In the genomic region with DNA sequence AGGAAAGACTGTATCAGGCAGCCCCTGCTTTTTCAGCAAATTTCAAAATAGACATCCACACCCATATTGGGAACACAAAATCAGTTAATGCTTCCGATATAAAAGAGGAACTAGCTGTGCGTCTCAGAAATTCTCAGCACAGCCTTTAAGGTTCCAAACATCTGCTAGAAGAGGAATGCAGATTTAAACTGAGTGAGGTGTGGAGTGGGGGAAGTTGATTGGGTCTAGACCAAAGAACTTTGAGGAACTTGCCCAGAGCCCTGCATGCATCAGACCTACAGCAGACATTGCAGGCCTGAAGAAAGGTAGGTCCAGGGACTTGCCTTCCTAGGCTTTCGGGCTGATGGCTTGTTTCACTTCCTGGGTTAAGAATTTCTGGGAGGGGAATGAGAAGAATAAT, we compare ENCODE assay signal across 14 cellular contexts. TPM values are rescaled to one million over a fixed set of nuclear protein-coding genes. Genes with fewer than 3 reads are reported as not detected.
DNase-seq lines count a peak whose midpoint lies in the region; ATAC-seq and TF ChIP-seq lines count a peak whose summit lies in the region.
"Had no signal": no experiment of that assay in that cellular context is flagged by ENCODE, and none has a peak within 500 bp of the region (broad histone marks: within the 10 kb centered on the region; RNA-seq: fewer than 3 reads in every experiment).

A gene (plus strand): TSS at position 255 of the 400 bp plus-strand sequence. CDS start 10 bp downstream, at position 265.

- no peaks in the 10 kb centered on the region for H3K4me1 Mint-ChIP-seq in stimulated activated naive CD8-positive, alpha-beta T cell treated with anti-CD3 and anti-CD28 coated beads, Interleukin-15, amount 100 ng/mL, for 72 hours

- H3K36me3 ChIP-seq in colonic mucosa (no peaks in the 10 kb centered on the region), muscle layer of duodenum (ENCODE audit: control insufficient read depth in 1 of 2, insufficient read depth in 2 of 2, low read length in 2 of 2) (no peaks in the 10 kb centered on the region)

- H3K27ac ChIP-seq in colonic mucosa, result peak within 1 kb of the TSS; percentile 36
- H3K27ac ChIP-seq in muscle layer of duodenum (ENCODE audit: low read length), result peak within 1 kb of the TSS; percentile 77

- H3K27me3 ChIP-seq in colonic mucosa, result no peaks in the 10 kb centered on the region
- no peaks in the 10 kb centered on the region for H3K27me3 ChIP-seq in muscle layer of duodenum (ENCODE audit: low read depth, low read length)

- no peaks in the 10 kb centered on the region for H3K9me3 ChIP-seq in colonic mucosa
- no peaks in the 10 kb centered on the region for H3K9me3 ChIP-seq in muscle layer of duodenum (ENCODE audit: control insufficient read depth in 1 of 2, low read length in 2 of 2)

- TF ChIP-seq CTCF in colonic mucosa (IDR thresholded peaks at IDR 0.05), result no peak

- DNase-seq in Right ventricle myocardium inferior (ENCODE audit: missing footprints) (no peak), cardiac septum (ENCODE audit: low spot score) (no peak), colonic mucosa (no peak), NCI-H2107 (lab: John Stamatoyannopoulos, UW) (no peak), GOT3 (lab: John Stamatoyannopoulos, UW) (no peak)
- no peak for DNase-seq in stimulated activated naive CD8-positive, alpha-beta T cell treated with anti-CD3 and anti-CD28 coated beads, Interleukin-15, amount 100 ng/mL, for 72 hours
- DNase-seq: 8988T; activated CD4-positive, alpha-beta T cell treated with anti-CD3 and anti-CD28 coated beads for 48 hours; activated naive CD4-positive, alpha-beta T cell treated with anti-CD3 and anti-CD28 coated beads for 36 hours; EL; NCI-H1694 had no signal

- H3K27ac Mint-ChIP-seq in stimulated activated naive CD8-positive, alpha-beta T cell treated with anti-CD3 and anti-CD28 coated beads, Interleukin-15, amount 100 ng/mL, for 72 hours, result no peak within 1 kb of the TSS
- H3K27ac Mint-ChIP-seq: activated naive CD4-positive, alpha-beta T cell treated with anti-CD3 and anti-CD28 coated beads for 36 hours had no signal

- H3K4me1 ChIP-seq in colonic mucosa, result no peaks in the 10 kb centered on the region
- no peaks in the 10 kb centered on the region for H3K4me1 ChIP-seq in muscle layer of duodenum (ENCODE audit: control insufficient read depth in 1 of 2, insufficient read depth in 2 of 2, low read length in 2 of 2)

- H3K4me3 ChIP-seq in colonic mucosa (no peak within 1 kb of the TSS), muscle layer of duodenum (ENCODE audit: low read depth in 1 of 2, low read length in 2 of 2) (peak within 1 kb of the TSS in 1 of 2 donors; percentile 37)

- no peak within 1 kb of the TSS for H3K4me3 Mint-ChIP-seq in stimulated activated naive CD8-positive, alpha-beta T cell treated with anti-CD3 and anti-CD28 coated beads, Interleukin-15, amount 100 ng/mL, for 72 hours
- H3K4me3 Mint-ChIP-seq: activated naive CD4-positive, alpha-beta T cell treated with anti-CD3 and anti-CD28 coated beads for 36 hours had no signal

- no peaks in the 10 kb centered on the region for H3K9me3 Mint-ChIP-seq in stimulated activated naive CD8-positive, alpha-beta T cell treated with anti-CD3 and anti-CD28 coated beads, Interleukin-15, amount 100 ng/mL, for 72 hours
- H3K9me3 Mint-ChIP-seq: activated naive CD4-positive, alpha-beta T cell treated with anti-CD3 and anti-CD28 coated beads for 36 hours had no signal

- peak within 1 kb of the TSS in 1 of 2 donors; percentile 43 for H3K9ac ChIP-seq in colonic mucosa (ENCODE audit: low read depth in 2 of 2, low read length in 2 of 2)

- intact Hi-C loops in Right ventricle myocardium inferior (cut with DNase I), result no loop called here
- intact Hi-C loops in cardiac septum (cut with DNase I), result no loop called here
- intact Hi-C loops in colonic mucosa (cut with DNase I), result no loop called here

- ATAC-seq in Right ventricle myocardium inferior (peak; percentile 81), HG02840 (IDR thresholded peaks at IDR 0.05; ENCODE audit: low FRiP score, unreplicated experiment) (no peak)
- ATAC-seq in stimulated activated naive CD8-positive, alpha-beta T cell treated with anti-CD3 and anti-CD28 coated beads, Interleukin-15, amount 100 ng/mL, for 72 hours, result no peak
- ATAC-seq: HCT116 had no signal

- H3K27me3 Mint-ChIP-seq in stimulated activated naive CD8-positive, alpha-beta T cell treated with anti-CD3 and anti-CD28 coated beads, Interleukin-15, amount 100 ng/mL, for 72 hours, result peaks cover 8% of the 10 kb centered on the region

RNA-seq across cellular contexts. Expression of the gene that starts here (rescaled TPM):
- total RNA-seq in Right ventricle myocardium inferior (23.8 TPM), cardiac septum (8.8 TPM), colonic mucosa (10 to 100 TPM in 1 of 2 donors, 1 to 10 TPM in 1; 5.6 to 12.1 TPM)
- total RNA-seq: activated naive CD4-positive, alpha-beta T cell treated with anti-CD3 and anti-CD28 coated beads for 36 hours had no signal
